16 cellular contexts compared by ENCODE assay signal in the genomic region with DNA sequence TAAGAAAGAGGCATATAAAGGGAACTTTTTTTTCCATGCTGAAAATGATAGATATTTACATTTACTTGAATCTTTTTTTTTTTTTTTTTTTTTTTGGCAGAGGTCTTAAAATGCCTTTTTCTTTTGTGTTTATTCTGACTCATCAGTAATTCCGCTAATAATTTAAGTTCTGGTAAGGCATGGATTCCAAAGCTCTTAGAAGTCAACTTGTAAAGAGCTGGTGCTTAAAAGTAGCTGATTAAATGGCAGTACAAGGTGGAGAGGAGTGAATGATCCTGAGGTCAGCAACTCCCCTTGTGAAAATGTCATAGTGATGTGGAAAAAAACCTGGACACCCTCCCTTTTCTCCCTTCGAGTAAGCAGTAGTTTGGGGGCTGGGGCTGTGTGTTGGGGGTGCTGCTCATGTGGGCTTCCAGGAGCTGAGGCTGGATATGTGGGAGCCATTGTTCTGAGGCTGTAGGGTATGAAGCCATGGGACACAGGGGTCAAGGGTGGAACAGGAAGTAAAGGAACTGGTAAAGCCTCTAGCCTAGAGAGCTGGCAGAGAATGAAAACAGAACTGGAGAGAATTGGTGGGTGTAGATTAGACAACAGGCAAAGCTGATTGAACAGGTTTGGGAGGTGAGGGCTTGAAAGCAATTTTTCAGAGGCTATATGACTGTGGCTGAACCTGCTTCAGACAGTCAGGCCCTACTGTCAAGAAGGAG. TPM values are rescaled to one million over a fixed set of nuclear protein-coding genes. Genes with fewer than 3 reads are reported as not detected.
DNase-seq lines count a peak whose midpoint lies in the region; ATAC-seq and TF ChIP-seq lines count a peak whose summit lies in the region.
"Had no signal": no experiment of that assay in that cellular context is flagged by ENCODE, and none has a peak within 500 bp of the region (broad histone marks: within the 10 kb centered on the region; RNA-seq: fewer than 3 reads in every experiment).

No MANE protein-coding gene starts in this region.

- peak overlapping the region; percentile 66 for H3K4ac ChIP-seq in IMR-90 (ENCODE audit: low read depth, low read length)

- no peak overlapping the region for H3K18ac ChIP-seq in IMR-90 (ENCODE audit: low read depth, low read length)

- TF ChIP-seq RAD21 in IMR-90 (IDR thresholded peaks at IDR 0.05; ENCODE audit: low read length): no peak

- CTCF ChIA-PET in IMR-90 (lab: Yijun Ruan, JAX): no interaction called here

- in situ Hi-C loops in IMR-90 (cut with MboI; ENCODE audit: low sequenced_read_pairs): no loop called here

- peak overlapping the region; percentile 82 for H2BK20ac ChIP-seq in IMR-90 (ENCODE audit: low read depth, low read length)

- H2BK120ac ChIP-seq in IMR-90 (ENCODE audit: low read depth, low read length): peak overlapping the region; percentile 81

- dilution Hi-C loops in IMR-90 (cut with HindIII; ENCODE audit: low sequenced_read_pairs, unreplicated experiment): no loop called here

- no peak overlapping the region for H4K5ac ChIP-seq in IMR-90 (ENCODE audit: low read depth, low read length)

- H2BK15ac ChIP-seq in IMR-90 (ENCODE audit: low read depth, low read length): peak overlapping the region; percentile 71; the same call in 1 of the 3 replicates

- ATAC-seq in IMR-90 (ENCODE audit: low read depth): peak; percentile 77

- WGBS in IMR-90 (ENCODE audit: extremely low coverage in 2 of 2, insufficient read length in 1 of 2), 2 experiments: no CpG with 5 or more reads among the region's 2 CpGs

- H2AK5ac ChIP-seq in IMR-90 (ENCODE audit: low read depth, low read length): peak overlapping the region; percentile 66

- peak overlapping the region; percentile 21; the same call in 1 of the 2 replicates for H3K27ac ChIP-seq in IMR-90 (ENCODE audit: insufficient read depth, low read length)
- H3K27ac ChIP-seq in right atrium auricular region: no peak overlapping the region
- H3K27ac ChIP-seq: BLaER1 treated with 17β-estradiol and CSF1 and Interleukin-3, amounts not matched to agents 10 nM and 100 nM; ovary had no signal

- no peaks in the 10 kb centered on the region for H4K20me1 ChIP-seq in IMR-90 (ENCODE audit: insufficient read depth, low read length)
- H4K20me1 ChIP-seq: BLaER1 treated with 17β-estradiol and CSF1 and Interleukin-3, amounts not matched to agents 10 nM and 100 nM had no signal

- no TSS peak for BruUV-seq in IMR-90 (replicated peaks; lab: Mats Ljungman, UMichigan)

- intact Hi-C loops in IMR-90 (cut with micrococcal nuclease): no loop called here

- H3K4me3 ChIP-seq in IMR-90 (ENCODE audit: insufficient read depth, low read depth, low read length) (no peak overlapping the region), choroid plexus epithelial cell (ENCODE audit: low read depth, low read length) (no peak overlapping the region), right atrium auricular region (no peak overlapping the region)
- H3K4me3 ChIP-seq: BLaER1 treated with 17β-estradiol and CSF1 and Interleukin-3, amounts not matched to agents 10 nM and 100 nM; ovary had no signal

- no peaks in the 10 kb centered on the region for H3K27me3 ChIP-seq in IMR-90 (ENCODE audit: control insufficient read depth, insufficient read depth, low read length)
- H3K27me3 ChIP-seq in right atrium auricular region: no peaks in the 10 kb centered on the region
- H3K27me3 ChIP-seq: BLaER1 treated with 17β-estradiol and CSF1 and Interleukin-3, amounts not matched to agents 10 nM and 100 nM; ovary had no signal

- no peaks in the 10 kb centered on the region for H3K79me1 ChIP-seq in IMR-90 (ENCODE audit: low read depth in 1 of 2, low read length in 2 of 2)

- no peak for TF ChIP-seq POLR2A in IMR-90 (IDR thresholded peaks at IDR 0.05; ENCODE audit: low read depth, low read length)

- POLR2A ChIA-PET in IMR-90 (lab: Charles Lee; ENCODE audit: unreplicated experiment): no interaction called here

- peak overlapping the region; percentile 58 for H2AK9ac ChIP-seq in IMR-90 (replicated peaks; ENCODE audit: low read depth, low read length, poor library complexity)

- no peak overlapping the region for H3K4me2 ChIP-seq in IMR-90 (ENCODE audit: low read depth, low read length)
- H3K4me2 ChIP-seq: BLaER1 treated with 17β-estradiol and CSF1 and Interleukin-3, amounts not matched to agents 10 nM and 100 nM had no signal

- no peak overlapping the region for H2AFZ ChIP-seq in IMR-90 (replicated peaks; ENCODE audit: low read length, poor library complexity)

- no peak overlapping the region; the same call in 1 of the 2 replicates for H3K23ac ChIP-seq in IMR-90 (ENCODE audit: low read depth, low read length)

- 0 out of 2 replicates have a peak, but pooled peaks cover 5% of the 10 kb centered on the region for H3K9me1 ChIP-seq in IMR-90 (ENCODE audit: insufficient read depth, low read length)

- peak overlapping the region in 1 of 2 experiments; percentile 22; a peak in 1 of 4 replicates for H4K8ac ChIP-seq in IMR-90 (ENCODE audit: low read depth in 2 of 2, low read length in 2 of 2)

- no peak overlapping the region for H3K9ac ChIP-seq in IMR-90 (ENCODE audit: low read depth, low read length)
- H3K9ac ChIP-seq: BLaER1 treated with 17β-estradiol and CSF1 and Interleukin-3, amounts not matched to agents 10 nM and 100 nM had no signal

- DNase-seq in COLO829 (ENCODE audit: low spot score): peak; percentile 54
- peak; percentile 75 for DNase-seq in IMR-90
- DNase-seq in choroid plexus epithelial cell (ENCODE audit: low read depth): peak; percentile 6
- peak; percentile 63 for DNase-seq in non-pigmented ciliary epithelial cell (ENCODE audit: low read depth)
- DNase-seq in NCI-H2227 treated with DMSO at 0.1 percent for 48 hours (lab: John Stamatoyannopoulos, UW): no peak
- no peak for DNase-seq in right atrium auricular region (ENCODE audit: low spot score)
- DNase-seq in NCI-H1694 (lab: John Stamatoyannopoulos, UW): no peak
- no peak for DNase-seq in NCI-H510A treated with DMSO at 0.1 percent for 48 hours (lab: John Stamatoyannopoulos, UW)
- DNase-seq: activated CD4-positive, CD25-positive, alpha-beta regulatory T cell treated with anti-CD3 and anti-CD28 coated beads, Interleukin-2, amount 50 U/mL, for 72 hours; activated naive CD8-positive, alpha-beta T cell treated with anti-CD3 and anti-CD28 coated beads, Interleukin-2, amount 10 ng/mL, durations not matched to agents 7 days and 5 days; erythroblast; ovary; stimulated activated CD8-positive, alpha-beta memory T cell treated with anti-CD3 and anti-CD28 coated beads, Interleukin-4, amount 100 ng/mL, for 48 hours had no signal

- H3K9me3 ChIP-seq in IMR-90 (ENCODE audit: control insufficient read depth, insufficient read depth, low read length) (peaks cover 2% of the 10 kb centered on the region; the same call in 1 of the 2 replicates), right atrium auricular region (peaks cover 0 to 3% of the 10 kb centered on the region in 2 donors)
- H3K9me3 ChIP-seq: BLaER1 treated with 17β-estradiol and CSF1 and Interleukin-3, amounts not matched to agents 10 nM and 100 nM; ovary had no signal

- no peak overlapping the region for H3K14ac ChIP-seq in IMR-90 (replicated peaks; ENCODE audit: low read depth, low read length)

- H3K36me3 ChIP-seq in IMR-90 (ENCODE audit: control insufficient read depth, insufficient read depth, low read length) (no peaks in the 10 kb centered on the region), right atrium auricular region (no peaks in the 10 kb centered on the region)
- H3K36me3 ChIP-seq: BLaER1 treated with 17β-estradiol and CSF1 and Interleukin-3, amounts not matched to agents 10 nM and 100 nM; ovary had no signal

- H3K56ac ChIP-seq in IMR-90 (ENCODE audit: extremely low read depth, insufficient read depth, low read length): no peak overlapping the region

- peak overlapping the region; percentile 62 for H4K91ac ChIP-seq in IMR-90 (ENCODE audit: insufficient read depth, low read depth, low read length)

- H3K4me1 ChIP-seq in IMR-90 (ENCODE audit: control insufficient read depth, insufficient read depth, low read length) (peaks cover 3% of the 10 kb centered on the region; the same call in 1 of the 2 replicates), right atrium auricular region (no peaks in the 10 kb centered on the region)
- H3K4me1 ChIP-seq: BLaER1 treated with 17β-estradiol and CSF1 and Interleukin-3, amounts not matched to agents 10 nM and 100 nM had no signal

- H2BK5ac ChIP-seq in IMR-90 (ENCODE audit: low read depth, low read length, poor library complexity, severe bottlenecking): peak overlapping the region; percentile 46

- TF ChIP-seq CTCF in IMR-90 (conservative IDR thresholded peaks at IDR 0.05; ENCODE audit: low read depth, low read length) (no peak), choroid plexus epithelial cell (conservative IDR thresholded peaks at IDR 0.05; ENCODE audit: low read depth, low read length) (no peak), right atrium auricular region (IDR thresholded peaks at IDR 0.05) (no peak)

TF ChIP-seq in IMR-90, 13 proteins besides CTCF, POLR2A, EP300 and RAD21:
- TF ChIP-seq BHLHE40 (IDR thresholded peaks at IDR 0.05; ENCODE audit: low read depth, low read length): no peak
- TF ChIP-seq ELK1 (IDR thresholded peaks at IDR 0.05; ENCODE audit: borderline replicate concordance, low read depth, low read length): no peak
- TF ChIP-seq MAFK (IDR thresholded peaks at IDR 0.05; ENCODE audit: low read depth, low read length): no peak
- no peak for TF ChIP-seq FOS (IDR thresholded peaks at IDR 0.05; ENCODE audit: low read depth, low read length)
- TF ChIP-seq SMC3 (IDR thresholded peaks at IDR 0.05; ENCODE audit: low read depth, low read length): no peak

RNA-seq across cellular contexts. Expression of gene PITX2, which starts 41.0 kb away (rescaled TPM):
- total RNA-seq in IMR-90 (2012; rRNA removed) (3.0 and 3.6 TPM in 2 replicates), right atrium auricular region (10 to 100 TPM in 1 of 2 donors, under 1 TPM in 1; 0.24 to 25.4 TPM)
- polyA plus RNA-seq in IMR-90 (2012; rRNA removed): 6.3 and 7.0 TPM in 2 replicates
- 4.4 and 4.5 TPM in 2 replicates for polyA plus RNA-seq in IMR-90 (2012; cell fraction: cytosol; rRNA removed)
- 8.4 and 11.1 TPM in 2 replicates for polyA plus RNA-seq in IMR-90 (2012; cell fraction: nucleus; rRNA removed; ENCODE audit: low replicate concordance)
- total RNA-seq: activated naive CD8-positive, alpha-beta T cell treated with anti-CD3 and anti-CD28 coated beads, Interleukin-2, amount 10 ng/mL, durations not matched to agents 7 days and 5 days; G401; mesenteric fat pad had no signal
- polyA plus RNA-seq: ovary had no signal

Comparison
In these comparisons a context has a peak if more than half of its experiments do, and no peak if none do; other contexts are left out.
1. DNase-seq: peak in COLO829 (single experiment), IMR-90 (single experiment), choroid plexus epithelial cell (single experiment) and non-pigmented ciliary epithelial cell (single experiment); none in NCI-H2227 treated with DMSO at 0.1 percent for 48 hours (single experiment), right atrium auricular region (single experiment), NCI-H1694 (single experiment) and NCI-H510A treated with DMSO at 0.1 percent for 48 hours (single experiment).